Comparison of ENCODE assay signal across 25 cellular contexts in genomic region chr1:38793299-38793698, GRCh38.
"Had no signal": no experiment of that assay in that cellular context is flagged by ENCODE, and none has a peak within 500 bp of the region (broad histone marks: within the 10 kb centered on the region; RNA-seq: fewer than 3 reads in every experiment).

No MANE protein-coding gene starts in this region.

- H3K4me2 ChIP-seq: neural progenitor cell had no signal

- ATAC-seq: natural killer cell; psoas muscle; right cardiac atrium; right lobe of liver; stimulated activated effector memory CD8-positive, alpha-beta T cell treated with anti-CD3 and anti-CD28 coated beads, Interleukin-12 subunit alpha, Interleukin-12 subunit beta, amount 100 ng/mL, for 72 hours; stimulated activated naive B cell treated with anti-CD40 and anti-IgM and Interleukin-4, amounts not matched to agents 10 μg/mL and 1 μg/mL and 100 μg/mL, for 72 hours; upper lobe of right lung had no signal

- H3K27ac ChIP-seq: neural progenitor cell, ovary, parathyroid adenoma, psoas muscle, right lobe of liver, sigmoid colon, suprapubic skin, testis, tibial artery, transverse colon, upper lobe of right lung, vagina had no signal

- H3K4me1 ChIP-seq: parathyroid adenoma, psoas muscle, right lobe of liver, sigmoid colon, suprapubic skin, testis, tibial artery, transverse colon, upper lobe of right lung, vagina had no signal

- H3K27me3 ChIP-seq: neural progenitor cell, ovary, testis, vagina had no signal

- H3K9ac ChIP-seq: neural progenitor cell, parathyroid adenoma had no signal

- FAIRE-seq: small intestine had no signal

- H2AFZ ChIP-seq: neural progenitor cell, parathyroid adenoma had no signal

- H3K36me3 ChIP-seq: neural progenitor cell, ovary, right lobe of liver, sigmoid colon, suprapubic skin, tibial artery, transverse colon, upper lobe of right lung, vagina had no signal

- H3K4me3 ChIP-seq: neural progenitor cell, ovary, psoas muscle, right lobe of liver, sigmoid colon, suprapubic skin, testis, tibial artery, transverse colon, upper lobe of right lung, vagina had no signal

- DNase-seq: natural killer cell; occipital lobe; ovary; posterior cingulate gyrus; psoas muscle; right cardiac atrium; right lobe of liver; sigmoid colon; small intestine; stimulated activated CD4-positive, alpha-beta T cell treated with anti-CD3 and anti-CD28 coated beads, Interleukin-15, amount 100 ng/mL, for 24 hours; stimulated activated CD4-positive, alpha-beta T cell treated with anti-CD3 and anti-CD28 coated beads, Interleukin-2, amount 100 ng/mL, for 24 hours; stimulated activated CD4-positive, alpha-beta T cell treated with anti-CD3 and anti-CD28 coated beads, Interleukin-2, amount 100 ng/mL, for 48 hours; stimulated activated CD4-positive, alpha-beta T cell treated with anti-CD3 and anti-CD28 coated beads, Interleukin-4, amount 100 ng/mL, for 24 hours; stimulated activated naive B cell treated with anti-CD40 and anti-IgM and Interleukin-4, amounts not matched to agents 10 μg/mL and 1 μg/mL and 100 μg/mL, for 72 hours; stimulated activated naive CD4-positive, alpha-beta T cell treated with Interleukin-2 at 50 U/mL for 16 hours; substantia nigra; testis; tibial artery; transverse colon; upper lobe of right lung had no signal

- H3K9me3 ChIP-seq: right lobe of liver, testis had no signal

- H3K79me2 ChIP-seq: parathyroid adenoma had no signal
